In the genomic region with DNA sequence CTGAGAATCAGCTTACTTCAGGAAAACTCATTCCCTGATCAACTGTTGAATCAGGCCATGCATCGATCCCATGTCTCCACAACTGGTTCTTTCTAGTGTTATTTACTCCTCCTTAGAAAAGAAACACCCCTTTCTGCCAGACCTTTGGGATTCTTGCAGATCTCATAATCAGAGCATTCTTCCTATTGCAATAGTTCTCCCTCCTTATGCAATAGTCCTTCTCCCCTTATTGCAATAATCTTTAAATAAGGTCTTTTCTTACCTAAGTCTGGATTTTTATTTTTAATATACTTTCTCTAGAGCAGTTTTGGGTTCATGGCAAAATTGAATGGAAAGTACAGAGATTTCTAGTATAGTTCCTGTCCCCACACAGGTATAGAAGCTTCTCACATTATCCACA, we compare ENCODE assay signal across 26 cellular contexts.
DNase-seq lines count a peak whose midpoint lies in the region; ATAC-seq, FAIRE-seq and TF ChIP-seq lines count a peak whose summit lies in the region.
"Had no signal": no experiment of that assay in that cellular context is flagged by ENCODE, and none has a peak within 500 bp of the region (broad histone marks: within the 10 kb centered on the region; RNA-seq: fewer than 3 reads in every experiment).

No MANE protein-coding gene starts in this region.

- CTCF ChIA-PET in K562 (lab: Yijun Ruan, JAX; ENCODE audit: low intra/inter-chr PET ratio), result no interaction called here

- H3K4me3 ChIP-seq in adipocyte (ENCODE audit: low read length), result no peak overlapping the region
- H3K4me3 ChIP-seq in K562, result no peak overlapping the region
- no peak overlapping the region for H3K4me3 ChIP-seq in mesendoderm (ENCODE audit: low read length)
- H3K4me3 ChIP-seq: BLaER1, GM12878 had no signal

- H3K36me3 Mint-ChIP-seq in activated T-cell treated with anti-CD3 and anti-CD28 coated beads, Interleukin-2, amount 50 U/mL, for 4 hours (ENCODE audit: insufficient read depth), result no peaks in the 10 kb centered on the region
- H3K36me3 Mint-ChIP-seq: CD14-positive monocyte; CD4-positive, CD25-positive, alpha-beta regulatory T cell; CD8-positive, alpha-beta memory T cell had no signal

- no peaks in the 10 kb centered on the region for H3K4me1 Mint-ChIP-seq in activated T-cell treated with anti-CD3 and anti-CD28 coated beads, Interleukin-2, amount 50 U/mL, for 4 hours (ENCODE audit: low read depth)
- H3K4me1 Mint-ChIP-seq: CD4-positive, alpha-beta memory T cell; CD8-positive, alpha-beta memory T cell had no signal

- no peak overlapping the region for H2BK5ac ChIP-seq in mesendoderm (ENCODE audit: low read length)

- DNase-seq in adipocyte (ENCODE audit: low read depth), result peak; percentile 24
- DNase-seq in K562 (ENCODE audit: extremely low read depth in 1 of 4, low spot score in 3 of 4), result no peak
- DNase-seq in mesendoderm, result no peak
- DNase-seq in activated T-cell treated with anti-CD3 and anti-CD28 coated beads, Interleukin-2, amount 50 U/mL, for 4 hours, result no peak
- no peak for DNase-seq in NOMO-1 treated with DMSO at 0.1 percent for 48 hours (lab: John Stamatoyannopoulos, UW; ENCODE audit: unreplicated experiment)
- DNase-seq: 8988T; ACHN; BE2C; C1 segment of cervical spinal cord; CD4-positive, alpha-beta memory T cell; CD4-positive, CD25-positive, alpha-beta regulatory T cell; CD8-positive, alpha-beta memory T cell; COR-L47; DMS 273 treated with DMSO at 0.1 percent for 48 hours; DMS153; DMS53; DMS79; DND-41; EL; GDM1 had no signal

- no peaks in the 10 kb centered on the region for H3K79me2 ChIP-seq in K562 (ENCODE audit: control insufficient read depth, insufficient read depth, low read length)
- H3K79me2 ChIP-seq in mesendoderm (ENCODE audit: control insufficient read depth, insufficient read depth, low read length), result no peaks in the 10 kb centered on the region

- no peak overlapping the region for H2AK5ac ChIP-seq in mesendoderm (ENCODE audit: low read length)

- no peaks in the 10 kb centered on the region for H3K9me3 Mint-ChIP-seq in activated T-cell treated with anti-CD3 and anti-CD28 coated beads, Interleukin-2, amount 50 U/mL, for 4 hours
- H3K9me3 Mint-ChIP-seq: CD4-positive, alpha-beta memory T cell; CD4-positive, CD25-positive, alpha-beta regulatory T cell; CD8-positive, alpha-beta memory T cell had no signal

- peak overlapping the region; percentile 51 for H3K18ac ChIP-seq in mesendoderm (ENCODE audit: low read length)

- no peak for TF ChIP-seq POLR2A in K562 (conservative IDR thresholded peaks at IDR 0.05)

- no peak overlapping the region for H3K9ac ChIP-seq in adipocyte (ENCODE audit: low read length)
- H3K9ac ChIP-seq in K562 (ENCODE audit: insufficient read depth in 1 of 2, low read depth in 2 of 2, low read length in 2 of 2), result no peak overlapping the region
- H3K9ac ChIP-seq in mesendoderm (ENCODE audit: low read length), result no peak overlapping the region
- H3K9ac ChIP-seq: BLaER1 had no signal

- peak overlapping the region; percentile 27; the same call in 1 of the 2 replicates for H2AFZ ChIP-seq in K562 (ENCODE audit: low read depth, low read length)

- H3K4ac ChIP-seq in mesendoderm (ENCODE audit: low read depth, low read length), result no peak overlapping the region

- ATAC-seq in K562, result no peak
- ATAC-seq in activated T-cell treated with anti-CD3 and anti-CD28 coated beads, Interleukin-2, amount 50 U/mL, for 4 hours, result no peak
- ATAC-seq: GM12878 had no signal

- H3K4me3 Mint-ChIP-seq in activated T-cell treated with anti-CD3 and anti-CD28 coated beads, Interleukin-2, amount 50 U/mL, for 4 hours, result no peak overlapping the region
- H3K4me3 Mint-ChIP-seq: CD14-positive monocyte; CD4-positive, alpha-beta memory T cell; CD4-positive, CD25-positive, alpha-beta regulatory T cell; CD8-positive, alpha-beta memory T cell had no signal

- BruUV-seq in K562 (replicated peaks; lab: Mats Ljungman, UMichigan), result no TSS peak

- H4K5ac ChIP-seq in mesendoderm (ENCODE audit: low read length), result no peak overlapping the region

- H3K27me3 ChIP-seq in adipocyte (replicated peaks; ENCODE audit: control insufficient read depth, insufficient read depth, low read length), result no peaks in the 10 kb centered on the region
- no peaks in the 10 kb centered on the region for H3K27me3 ChIP-seq in K562 (ENCODE audit: control insufficient read depth in 2 of 2, insufficient read depth in 2 of 2, low read length in 2 of 2)
- H3K27me3 ChIP-seq in mesendoderm (ENCODE audit: insufficient read depth, low read length, poor library complexity), result no peaks in the 10 kb centered on the region
- H3K27me3 ChIP-seq: BE2C, BLaER1 had no signal

- no peaks in the 10 kb centered on the region for H3K9me1 ChIP-seq in K562 (ENCODE audit: control insufficient read depth, insufficient read depth, low read length)

- no peak for TF ChIP-seq EP300 in K562 (IDR thresholded peaks at IDR 0.05; ENCODE audit: low read length)

- no peaks in the 10 kb centered on the region for H3K27me3 Mint-ChIP-seq in activated T-cell treated with anti-CD3 and anti-CD28 coated beads, Interleukin-2, amount 50 U/mL, for 4 hours (ENCODE audit: low read depth)
- H3K27me3 Mint-ChIP-seq: CD4-positive, alpha-beta memory T cell; CD4-positive, CD25-positive, alpha-beta regulatory T cell had no signal

- no peak overlapping the region for H3K56ac ChIP-seq in mesendoderm (ENCODE audit: low read length)

- H3K27ac ChIP-seq in K562 (ENCODE audit: extremely low read depth, low read depth, low read length) (no peak overlapping the region), mesendoderm (ENCODE audit: low read depth, low read length) (no peak overlapping the region)
- H3K27ac ChIP-seq: BLaER1 had no signal

- H3K36me3 ChIP-seq in adipocyte (ENCODE audit: control insufficient read depth, insufficient read depth, low read length, severe bottlenecking) (no peaks in the 10 kb centered on the region), K562 (ENCODE audit: control insufficient read depth, insufficient read depth, low read length) (no peaks in the 10 kb centered on the region), mesendoderm (ENCODE audit: control insufficient read depth, insufficient read depth, low read length) (no peaks in the 10 kb centered on the region)
- H3K36me3 ChIP-seq: BE2C, BLaER1 had no signal

- no peak overlapping the region for H3K23ac ChIP-seq in mesendoderm (ENCODE audit: low read length)

- TF ChIP-seq CTCF in K562 (IDR thresholded peaks at IDR 0.05 in 2 of 3, conservative IDR thresholded peaks at IDR 0.05 in 1 of 3; ENCODE audit: insufficient read depth in 2 of 3, low read depth in 1 of 3, low read length in 3 of 3), result no peak

- intact Hi-C loops in K562 (cut with micrococcal nuclease), result loop anchor here (10.0 kb wide), 2 partner anchors 283 to 383 kb away; a partner anchor contains a TSS

- H3K4me2 ChIP-seq in K562 (ENCODE audit: insufficient read depth, low read length) (no peak overlapping the region), mesendoderm (ENCODE audit: low read length) (no peak overlapping the region)
- H3K4me2 ChIP-seq: BLaER1 had no signal

- H3K79me1 ChIP-seq in mesendoderm (ENCODE audit: low read length), result no peaks in the 10 kb centered on the region

- no peaks in the 10 kb centered on the region for H3K9me3 ChIP-seq in adipocyte (ENCODE audit: control insufficient read depth, low read length)
- no peaks in the 10 kb centered on the region for H3K9me3 ChIP-seq in K562 (replicated peaks; ENCODE audit: control insufficient read depth, insufficient read depth, low read depth, low read length)
- H3K9me3 ChIP-seq: BE2C, BLaER1 had no signal

- FAIRE-seq in K562 (lab: Jason Lieb, UNC), result no peak
- FAIRE-seq: A204.1, GM12878, GM12892, GM18507 had no signal

- no peak overlapping the region for H2BK15ac ChIP-seq in mesendoderm (replicated peaks; ENCODE audit: low read depth)

- POLR2A ChIA-PET in K562 (lab: Yijun Ruan, JAX), result no interaction called here

- H2BK120ac ChIP-seq in mesendoderm (ENCODE audit: low read depth, low read length), result no peak overlapping the region

- peaks cover 17% of the 10 kb centered on the region for H3K4me1 ChIP-seq in adipocyte (ENCODE audit: control insufficient read depth, insufficient read depth, low read length)
- H3K4me1 ChIP-seq in K562 (replicated peaks in 1 of 2; ENCODE audit: control insufficient read depth in 2 of 2, insufficient read depth in 2 of 2, low read length in 2 of 2), result peaks cover 14 to 48% of the 10 kb centered on the region in 2 experiments
- H3K4me1 ChIP-seq in mesendoderm (ENCODE audit: control insufficient read depth, low read depth, low read length), result no peaks in the 10 kb centered on the region
- H3K4me1 ChIP-seq: BE2C, BLaER1 had no signal

- no peak overlapping the region for H4K8ac ChIP-seq in mesendoderm (ENCODE audit: low read depth, low read length)

- TF ChIP-seq RAD21 in K562 (CRISPR knock-in tag; conservative IDR thresholded peaks at IDR 0.05 in 1 of 2, IDR thresholded peaks at IDR 0.05 in 1 of 2), result no peak

- H4K20me1 ChIP-seq in K562 (replicated peaks; ENCODE audit: control insufficient read depth, insufficient read depth, low read length), result no peaks in the 10 kb centered on the region
- H4K20me1 ChIP-seq: BLaER1 had no signal

- in situ Hi-C loops in K562 (cut with MboI), result no loop called here

- 68% methylated on average over 1 of the region's 1 CpG for WGBS in K562 (ENCODE audit: insufficient coverage, low coverage, missing lambda C conversion rate)
- no CpG with 5 or more reads among the region's 1 CpG for WGBS in mesendoderm (ENCODE audit: extremely low coverage, insufficient coverage, low lambda C conversion rate)

TF ChIP-seq in K562, 482 proteins besides CTCF, POLR2A, EP300 and RAD21 (continues in another document):
- TF ChIP-seq, protein P1, sequence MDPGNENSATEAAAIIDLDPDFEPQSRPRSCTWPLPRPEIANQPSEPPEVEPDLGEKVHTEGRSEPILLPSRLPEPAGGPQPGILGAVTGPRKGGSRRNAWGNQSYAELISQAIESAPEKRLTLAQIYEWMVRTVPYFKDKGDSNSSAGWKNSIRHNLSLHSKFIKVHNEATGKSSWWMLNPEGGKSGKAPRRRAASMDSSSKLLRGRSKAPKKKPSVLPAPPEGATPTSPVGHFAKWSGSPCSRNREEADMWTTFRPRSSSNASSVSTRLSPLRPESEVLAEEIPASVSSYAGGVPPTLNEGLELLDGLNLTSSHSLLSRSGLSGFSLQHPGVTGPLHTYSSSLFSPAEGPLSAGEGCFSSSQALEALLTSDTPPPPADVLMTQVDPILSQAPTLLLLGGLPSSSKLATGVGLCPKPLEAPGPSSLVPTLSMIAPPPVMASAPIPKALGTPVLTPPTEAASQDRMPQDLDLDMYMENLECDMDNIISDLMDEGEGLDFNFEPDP (CRISPR knock-in tag; IDR thresholded peaks at IDR 0.05), result no peak
- peak; percentile 65 for TF ChIP-seq CEBPB (tag; IDR thresholded peaks at IDR 0.05)
- no peak for TF ChIP-seq EHMT2 (IDR thresholded peaks at IDR 0.05)
- TF ChIP-seq CEBPG (CRISPR knock-in tag; IDR thresholded peaks at IDR 0.05), result no peak
- TF ChIP-seq CEBPG (tag; conservative IDR thresholded peaks at IDR 0.05 in 1 of 2, IDR thresholded peaks at IDR 0.05 in 1 of 2), result peak; percentile 63 to 76
- TF ChIP-seq NELFE (IDR thresholded peaks at IDR 0.05; ENCODE audit: insufficient read depth, insufficient read length), result no peak
- no peak for TF ChIP-seq MCM3 (IDR thresholded peaks at IDR 0.05)
